Comparison of ENCODE assay signal across 1 cellular context in the genomic region with DNA sequence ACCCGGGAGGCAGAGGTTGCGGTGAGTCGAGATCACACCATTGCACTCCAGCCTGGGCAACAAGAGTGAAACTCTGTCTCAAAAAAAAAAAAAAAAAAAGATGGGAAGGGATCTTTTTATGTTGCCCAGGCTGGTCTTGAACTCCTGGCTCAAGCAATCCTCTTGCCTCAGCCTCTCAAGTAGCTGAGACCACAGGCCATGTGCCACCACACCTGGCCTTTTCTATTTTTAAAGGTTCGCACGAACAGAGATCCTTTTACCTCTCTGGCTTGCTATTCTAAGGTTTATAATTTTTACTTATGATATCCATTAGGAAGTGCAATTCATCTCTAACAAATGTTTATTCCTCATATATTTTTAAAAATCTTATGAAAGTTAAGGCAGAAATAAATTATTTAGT. TPM values are rescaled to one million over a fixed set of nuclear protein-coding genes. Genes with fewer than 3 reads are reported as not detected.
"Had no signal": no experiment of that assay in that cellular context is flagged by ENCODE, and none has a peak within 500 bp of the region (broad histone marks: within the 10 kb centered on the region; RNA-seq: fewer than 3 reads in every experiment).

No MANE protein-coding gene starts in this region.

RNA-seq across cellular contexts. Expression of a gene that starts 57.9 kb away (rescaled TPM):
- total RNA-seq: HT-29 had no signal
